In the genomic region with DNA sequence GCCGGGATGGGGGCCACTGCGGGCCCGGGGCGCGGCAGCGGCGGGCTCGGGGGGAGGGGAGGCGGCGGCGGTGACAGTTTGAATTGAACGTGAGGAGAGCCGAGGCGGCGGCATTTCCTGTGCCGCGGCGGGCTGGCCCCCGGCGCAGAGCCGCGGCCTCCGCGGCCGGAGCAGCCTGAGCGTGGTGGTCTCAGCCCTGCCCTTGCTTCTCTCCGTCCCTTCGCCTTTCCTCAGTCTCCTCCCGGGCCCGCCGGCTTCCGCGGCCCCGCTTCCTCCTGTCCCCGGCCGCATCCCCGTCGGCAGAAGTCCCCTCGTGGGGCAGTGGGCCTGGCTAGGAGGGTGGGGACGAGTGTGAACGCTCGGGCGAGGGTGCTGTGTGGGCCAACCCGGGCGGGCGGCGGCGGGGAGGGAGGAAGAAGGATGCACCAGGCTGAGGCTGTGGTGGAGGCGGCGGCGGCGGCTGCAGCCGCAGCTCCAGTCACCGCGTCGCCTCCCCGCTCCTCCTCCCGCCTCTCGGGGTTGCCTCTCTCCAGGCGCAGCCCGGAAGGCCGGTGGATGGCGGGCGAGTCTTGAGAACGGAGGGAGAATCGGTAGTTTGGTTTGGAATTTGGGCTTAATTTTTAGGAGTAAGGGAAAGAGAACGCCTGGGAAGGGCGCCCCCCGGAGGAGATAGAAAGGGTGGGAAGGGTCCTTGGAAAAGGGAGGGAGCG, we compare ENCODE assay signal across 8 cellular contexts. TPM values are rescaled to one million over a fixed set of nuclear protein-coding genes. Genes with fewer than 3 reads are reported as not detected.
DNase-seq lines count a peak whose midpoint lies in the region; ATAC-seq and TF ChIP-seq lines count a peak whose summit lies in the region.

No MANE protein-coding gene starts in this region.

- H3K4me2 ChIP-seq in DND-41 (ENCODE audit: insufficient read depth, low read length) (peak overlapping the region; percentile 81), neuronal stem cell (ENCODE audit: insufficient read depth, low read length, poor library complexity, severe bottlenecking) (peak overlapping the region; percentile 57)

- H3K9ac ChIP-seq in DND-41 (ENCODE audit: low read depth, low read length): peak overlapping the region; percentile 97
- H3K9ac ChIP-seq in neuronal stem cell (ENCODE audit: low read depth, low read length, poor library complexity): peak overlapping the region; percentile 99

- DNase-seq in DND-41: peak; percentile 81
- peak; percentile 31 for DNase-seq in Jurkat, Clone E6-1 (ENCODE audit: low read depth, low spot score)
- DNase-seq in SHP77 (lab: John Stamatoyannopoulos, UW): peak; percentile 53 to 83
- DNase-seq in activated gamma-delta T cell (lab: John Stamatoyannopoulos, UW): peak; percentile 81
- DNase-seq in foreskin keratinocyte: peak; percentile 33 to 56
- DNase-seq in neuronal stem cell (ENCODE audit: low spot score): peak; percentile 48
- peak in 44 of 49 donors; percentile 27 to 90 (median 68) for DNase-seq in substantia nigra (lab: John Stamatoyannopoulos, UW)

- peaks cover 84% of the 10 kb centered on the region for H3K79me2 ChIP-seq in DND-41 (ENCODE audit: insufficient read depth, low read length)

- peak overlapping the region; percentile 87 for H2AFZ ChIP-seq in DND-41 (ENCODE audit: low read depth, low read length)
- peak overlapping the region; percentile 95 for H2AFZ ChIP-seq in neuronal stem cell (ENCODE audit: low read length)

- H3K27me3 ChIP-seq in DND-41 (ENCODE audit: insufficient read depth, low read length, poor library complexity): no peaks in the 10 kb centered on the region
- H3K27me3 ChIP-seq in foreskin keratinocyte: no peaks in the 10 kb centered on the region
- no peaks in the 10 kb centered on the region for H3K27me3 ChIP-seq in neuronal stem cell (ENCODE audit: control insufficient read depth in 3 of 3, insufficient read depth in 3 of 3, low read depth in 1 of 3, low read length in 3 of 3)

- TF ChIP-seq CTCF in DND-41 (IDR thresholded peaks at IDR 0.05; ENCODE audit: borderline replicate concordance, extremely low read depth, low read length, poor library complexity, severe bottlenecking): peak; percentile 65
- peak; percentile 74 for TF ChIP-seq CTCF in foreskin keratinocyte (conservative IDR thresholded peaks at IDR 0.05)

- peaks cover 11% of the 10 kb centered on the region; the same call in 1 of the 2 replicates for H3K36me3 ChIP-seq in DND-41 (ENCODE audit: insufficient read depth, low read length)
- peaks cover 0 to 3% of the 10 kb centered on the region in 2 donors for H3K36me3 ChIP-seq in neuronal stem cell (replicated peaks in 1 of 2; ENCODE audit: control insufficient read depth in 2 of 2, insufficient read depth in 2 of 2, low read length in 2 of 2)

- H3K4me3 ChIP-seq in DND-41 (ENCODE audit: low read depth in 1 of 2, low read length in 2 of 2): peak overlapping the region; percentile 85 to 89
- H3K4me3 ChIP-seq in Jurkat, Clone E6-1 (ENCODE audit: low read length): peak overlapping the region; percentile 84
- peak overlapping the region; percentile 68 to 100 for H3K4me3 ChIP-seq in neuronal stem cell (ENCODE audit: low read length in 2 of 2)

- no peak overlapping the region for H2BK12ac ChIP-seq in neuronal stem cell (ENCODE audit: low read length)

- H3K27ac ChIP-seq in DND-41 (ENCODE audit: low read length) (peak overlapping the region; percentile 98), foreskin keratinocyte (peak overlapping the region; percentile 46), neuronal stem cell (replicated peaks; ENCODE audit: low read length) (peak overlapping the region; percentile 96), substantia nigra (ENCODE audit: low read depth, low read length, poor library complexity, severe bottlenecking) (peak overlapping the region; percentile 99)

- WGBS in neuronal stem cell (ENCODE audit: extremely low coverage in 2 of 2, insufficient read length in 2 of 2, insufficient replicate concordance in 1 of 2), 2 donors: no CpG with 5 or more reads among the region's 70 CpGs

- H3K4me1 ChIP-seq in DND-41 (ENCODE audit: insufficient read depth, low read length) (peaks cover 53% of the 10 kb centered on the region), foreskin keratinocyte (peaks cover 10% of the 10 kb centered on the region), neuronal stem cell (ENCODE audit: control insufficient read depth in 2 of 2, insufficient read depth in 1 of 2, low read depth in 1 of 2, low read length in 2 of 2) (peaks cover 0 to 14% of the 10 kb centered on the region in 2 donors)

- H4K8ac ChIP-seq in neuronal stem cell (ENCODE audit: low read depth, low read length): peak overlapping the region; percentile 77

- H3K18ac ChIP-seq in neuronal stem cell (ENCODE audit: low read length): peak overlapping the region; percentile 100

- peak overlapping the region; percentile 99 for H2BK5ac ChIP-seq in neuronal stem cell (ENCODE audit: low read length)

- ATAC-seq in DND-41 (ENCODE audit: insufficient read depth, low read depth) (peak; percentile 63), GM21619 (IDR thresholded peaks at IDR 0.05; ENCODE audit: unreplicated experiment) (peak; percentile 30), foreskin keratinocyte (peak; percentile 59)

- H3K9me3 ChIP-seq in DND-41 (ENCODE audit: insufficient read depth, low read length, severe bottlenecking): no peaks in the 10 kb centered on the region
- H3K9me3 ChIP-seq in neuronal stem cell (replicated peaks in 1 of 2; ENCODE audit: control insufficient read depth in 2 of 2, insufficient read depth in 1 of 2, low read depth in 1 of 2, low read length in 2 of 2): peaks cover 0 to 7% of the 10 kb centered on the region in 2 donors

- H2AK5ac ChIP-seq in neuronal stem cell (ENCODE audit: low read depth, low read length): peak overlapping the region; percentile 72

- H3K4ac ChIP-seq in neuronal stem cell (ENCODE audit: low read length): peak overlapping the region; percentile 85

- peak overlapping the region; percentile 97 for H3K14ac ChIP-seq in neuronal stem cell (ENCODE audit: low read length)

- H3K23ac ChIP-seq in neuronal stem cell (ENCODE audit: low read depth, low read length, poor library complexity): peak overlapping the region; percentile 99

- H4K20me1 ChIP-seq in DND-41 (ENCODE audit: insufficient read depth, low read length): peaks cover 43% of the 10 kb centered on the region

- peak overlapping the region; percentile 87 for H2BK15ac ChIP-seq in neuronal stem cell (ENCODE audit: low read length)

- H3K79me1 ChIP-seq in neuronal stem cell (ENCODE audit: low read depth, low read length): peaks cover 5% of the 10 kb centered on the region

- H2BK120ac ChIP-seq in neuronal stem cell (ENCODE audit: low read depth, low read length): no peak overlapping the region

- no peak overlapping the region for H4K91ac ChIP-seq in neuronal stem cell (ENCODE audit: low read depth, low read length, poor library complexity)

RNA-seq across cellular contexts. Expression of gene SEPTIN7, which starts 0.7 kb away (rescaled TPM):
- polyA plus RNA-seq in Jurkat, Clone E6-1 (2012; ENCODE audit: insufficient read depth, insufficient read length): 264 TPM
- 229 and 253 TPM in 2 replicates for total RNA-seq in foreskin keratinocyte
- polyA plus RNA-seq in foreskin keratinocyte: 111 and 136 TPM in 2 replicates
- polyA plus RNA-seq in neuronal stem cell (2013, experiment 1 of 2): 177 TPM
- 172 TPM for polyA plus RNA-seq in neuronal stem cell (2013, experiment 2 of 2)

Comparison
In these comparisons a context has a peak if more than half of its experiments do, and no peak if none do; other contexts are left out.
1. Peak in every context shown above with its lines: DNase-seq, ATAC-seq, H3K4me3 ChIP-seq and H3K27ac ChIP-seq.
2. DNase-seq: peak in every context shown above with its lines; median percentile 81 in DND-41; 81 in activated gamma-delta T cell; 68 in SHP77; 68 in substantia nigra; 48 in neuronal stem cell; 44 in foreskin keratinocyte; 31 in Jurkat, Clone E6-1.
3. H3K27ac ChIP-seq: peak in every context shown above with its lines; median percentile 99 in substantia nigra; 98 in DND-41; 96 in neuronal stem cell; 46 in foreskin keratinocyte.